ENCODE assay signal across 21 cellular contexts in genomic region chr2:238916176-238916874, GRCh38.
DNase-seq lines count a peak whose midpoint lies in the region; ATAC-seq and TF ChIP-seq lines count a peak whose summit lies in the region.
"Had no signal": no experiment of that assay in that cellular context is flagged by ENCODE, and none has a peak within 500 bp of the region (broad histone marks: within the 10 kb centered on the region; RNA-seq: fewer than 3 reads in every experiment).

No MANE protein-coding gene starts in this region.

- no peak for TF ChIP-seq POLR2A in HCT116 (IDR thresholded peaks at IDR 0.05; ENCODE audit: borderline replicate concordance, extremely low read depth, insufficient read depth, insufficient read length)

- WGBS in neuronal stem cell (ENCODE audit: extremely low coverage in 2 of 2, insufficient read length in 2 of 2, insufficient replicate concordance in 1 of 2), 2 donors: no CpG with 5 or more reads among the region's 16 CpGs

- POLR2A ChIA-PET in HCT116 (lab: Charles Lee): no interaction called here

- H2BK120ac ChIP-seq in neuronal stem cell (ENCODE audit: low read depth, low read length): no peak overlapping the region

- H3K9me3 ChIP-seq in HCT116 (ENCODE audit: control insufficient read depth in 1 of 2, insufficient read depth in 1 of 2, low read depth in 1 of 2, low read length in 2 of 2) (no peaks in the 10 kb centered on the region), neuronal stem cell (replicated peaks in 1 of 2; ENCODE audit: control insufficient read depth in 2 of 2, insufficient read depth in 1 of 2, low read depth in 1 of 2, low read length in 2 of 2) (no peaks in the 10 kb centered on the region), tibial artery (no peaks in the 10 kb centered on the region)
- H3K9me3 ChIP-seq: SK-N-SH had no signal

- H2AFZ ChIP-seq in HCT116 (ENCODE audit: low read depth, low read length, poor library complexity, severe bottlenecking) (no peak overlapping the region), neuronal stem cell (ENCODE audit: low read length) (no peak overlapping the region)

- DNase-seq in HCT116 (ENCODE audit: low read depth, low spot score) (no peak), HFFc6 (no peak), neuronal stem cell (ENCODE audit: low spot score) (no peak), tibial artery (peak; percentile 3 to 48)
- no peak for DNase-seq in activated naive CD8-positive, alpha-beta T cell treated with anti-CD3 and anti-CD28 coated beads for 36 hours
- DNase-seq: C1 segment of cervical spinal cord; CD4-positive, alpha-beta memory T cell; COR-L47; DMS53; Kasumi-1; NCI-H1105 treated with DMSO at 0.1 percent for 48 hours; NCI-H146; NCI-H2029; NCI-H446; NCI-H524 treated with DMSO at 0.1 percent for 48 hours; NCI-H774; SK-N-SH had no signal

- no peaks in the 10 kb centered on the region for H3K27me3 ChIP-seq in HCT116 (ENCODE audit: insufficient read depth, low read length)
- no peaks in the 10 kb centered on the region for H3K27me3 ChIP-seq in neuronal stem cell (ENCODE audit: control insufficient read depth in 3 of 3, insufficient read depth in 3 of 3, low read depth in 1 of 3, low read length in 3 of 3)
- H3K27me3 ChIP-seq in tibial artery: no peaks in the 10 kb centered on the region

- peaks cover 5 to 26% of the 10 kb centered on the region in 2 experiments; a peak in 2 of 4 replicates for H3K4me1 ChIP-seq in HCT116 (ENCODE audit: control insufficient read depth in 1 of 2, insufficient read depth in 2 of 2, low read length in 2 of 2)
- peaks cover 0 to 7% of the 10 kb centered on the region in 2 donors for H3K4me1 ChIP-seq in neuronal stem cell (ENCODE audit: control insufficient read depth in 2 of 2, insufficient read depth in 1 of 2, low read depth in 1 of 2, low read length in 2 of 2)
- no peaks in the 10 kb centered on the region for H3K4me1 ChIP-seq in tibial artery

- H3K79me2 ChIP-seq in HCT116 (ENCODE audit: insufficient read depth, low read length): no peaks in the 10 kb centered on the region

- H3K4me3 Mint-ChIP-seq in HFFc6: peak overlapping the region; percentile 78
- no peak overlapping the region for H3K4me3 Mint-ChIP-seq in activated naive CD8-positive, alpha-beta T cell treated with anti-CD3 and anti-CD28 coated beads for 36 hours
- H3K4me3 Mint-ChIP-seq: CD4-positive, alpha-beta memory T cell had no signal

- TF ChIP-seq RAD21 in HCT116 (IDR thresholded peaks at IDR 0.05; ENCODE audit: low read depth): no peak

- H3K9me3 Mint-ChIP-seq in HFFc6: peaks cover 22% of the 10 kb centered on the region
- H3K9me3 Mint-ChIP-seq in activated naive CD8-positive, alpha-beta T cell treated with anti-CD3 and anti-CD28 coated beads for 36 hours: no peaks in the 10 kb centered on the region

- H3K27me3 Mint-ChIP-seq in HFFc6 (ENCODE audit: insufficient read depth): peaks cover 51% of the 10 kb centered on the region
- no peaks in the 10 kb centered on the region for H3K27me3 Mint-ChIP-seq in activated naive CD8-positive, alpha-beta T cell treated with anti-CD3 and anti-CD28 coated beads for 36 hours

- peak overlapping the region; percentile 72 for H2AK5ac ChIP-seq in neuronal stem cell (ENCODE audit: low read depth, low read length)

- H3K4ac ChIP-seq in neuronal stem cell (ENCODE audit: low read length): no peak overlapping the region

- H3K4me1 Mint-ChIP-seq in HFFc6 (ENCODE audit: low read depth): peaks cover 66% of the 10 kb centered on the region
- no peaks in the 10 kb centered on the region for H3K4me1 Mint-ChIP-seq in activated naive CD8-positive, alpha-beta T cell treated with anti-CD3 and anti-CD28 coated beads for 36 hours
- H3K4me1 Mint-ChIP-seq: CD4-positive, alpha-beta memory T cell had no signal

- H3K27ac ChIP-seq in HCT116 (ENCODE audit: low read depth, low read length): no peak overlapping the region
- H3K27ac ChIP-seq in neuronal stem cell (replicated peaks; ENCODE audit: low read length): no peak overlapping the region
- H3K27ac ChIP-seq in tibial artery: no peak overlapping the region

- no TSS peak for BruUV-seq in HCT116 (replicated peaks; lab: Mats Ljungman, UMichigan)

- H3K18ac ChIP-seq in neuronal stem cell (ENCODE audit: low read length): no peak overlapping the region

- H3K14ac ChIP-seq in neuronal stem cell (ENCODE audit: low read length): no peak overlapping the region

- RAD21 ChIA-PET in HCT116 (lab: Charles Lee; ENCODE audit: low non-redundant PET in 1 of 2, low total read pairs in 2 of 2, uncharacterized antibody in 2 of 2, unreplicated experiment in 2 of 2): no interaction called here

- no peak overlapping the region for H2BK12ac ChIP-seq in neuronal stem cell (ENCODE audit: low read length)

- no peak for TF ChIP-seq CTCF in HCT116 (IDR thresholded peaks at IDR 0.05 in 2 of 3, conservative IDR thresholded peaks at IDR 0.05 in 1 of 3; ENCODE audit: borderline replicate concordance in 1 of 3, insufficient read depth in 1 of 3, low read depth in 2 of 3, low read length in 2 of 3)
- TF ChIP-seq CTCF in HFFc6 (IDR thresholded peaks at IDR 0.05): no peak
- no peak for TF ChIP-seq CTCF in tibial artery (IDR thresholded peaks at IDR 0.05)

- H3K4me2 ChIP-seq in HCT116 (ENCODE audit: low read length): peak overlapping the region; percentile 23
- no peak overlapping the region for H3K4me2 ChIP-seq in neuronal stem cell (ENCODE audit: insufficient read depth, low read length, poor library complexity, severe bottlenecking)
- H3K4me2 ChIP-seq: SK-N-SH had no signal

- peak overlapping the region; percentile 98 for H3K27ac Mint-ChIP-seq in HFFc6
- no peak overlapping the region for H3K27ac Mint-ChIP-seq in activated naive CD8-positive, alpha-beta T cell treated with anti-CD3 and anti-CD28 coated beads for 36 hours
- H3K27ac Mint-ChIP-seq: CD4-positive, alpha-beta memory T cell had no signal

- peak overlapping the region; percentile 75 for H2BK15ac ChIP-seq in neuronal stem cell (ENCODE audit: low read length)

- ATAC-seq in HCT116 (no peak), HG03135 (IDR thresholded peaks at IDR 0.05; ENCODE audit: unreplicated experiment) (no peak), GM19035 (IDR thresholded peaks at IDR 0.05; ENCODE audit: unreplicated experiment) (no peak)
- ATAC-seq: HepG2, K562 had no signal

- no peak overlapping the region for H4K91ac ChIP-seq in neuronal stem cell (ENCODE audit: low read depth, low read length, poor library complexity)

- peaks cover 54% of the 10 kb centered on the region for H3K36me3 Mint-ChIP-seq in HFFc6 (ENCODE audit: low read depth)
- no peaks in the 10 kb centered on the region for H3K36me3 Mint-ChIP-seq in activated naive CD8-positive, alpha-beta T cell treated with anti-CD3 and anti-CD28 coated beads for 36 hours
- H3K36me3 Mint-ChIP-seq: CD4-positive, alpha-beta memory T cell had no signal

- no peaks in the 10 kb centered on the region for H3K79me1 ChIP-seq in neuronal stem cell (ENCODE audit: low read depth, low read length)

- no peak overlapping the region for H3K9ac ChIP-seq in HCT116 (ENCODE audit: low read length)
- no peak overlapping the region for H3K9ac ChIP-seq in neuronal stem cell (ENCODE audit: low read depth, low read length, poor library complexity)
- H3K9ac ChIP-seq: SK-N-SH had no signal

- H3K4me3 ChIP-seq in HCT116 (replicated peaks in 1 of 2; ENCODE audit: low read depth in 1 of 2, low read length in 2 of 2): no peak overlapping the region
- H3K4me3 ChIP-seq in neuronal stem cell (ENCODE audit: low read length in 2 of 2): no peak overlapping the region
- no peak overlapping the region for H3K4me3 ChIP-seq in tibial artery
- H3K4me3 ChIP-seq: K562 had no signal

- intact Hi-C loops in HCT116 (cut with micrococcal nuclease): no loop called here
- intact Hi-C loops in tibial artery (cut with DNase I; ENCODE audit: low total_unique reads): no loop called here

- no peaks in the 10 kb centered on the region for H3K9me2 ChIP-seq in HCT116 (ENCODE audit: insufficient read depth)
- H3K9me2 ChIP-seq: SK-N-SH had no signal

- no peak overlapping the region for H4K8ac ChIP-seq in neuronal stem cell (ENCODE audit: low read depth, low read length)

- H4K20me1 ChIP-seq in HCT116 (ENCODE audit: insufficient read depth): no peaks in the 10 kb centered on the region

- no peak overlapping the region for H2BK5ac ChIP-seq in neuronal stem cell (ENCODE audit: low read length)

- H3K23ac ChIP-seq in neuronal stem cell (ENCODE audit: low read depth, low read length, poor library complexity): no peak overlapping the region

- no peaks in the 10 kb centered on the region for H3K36me3 ChIP-seq in HCT116 (ENCODE audit: control insufficient read depth in 1 of 2, insufficient read depth in 2 of 2, low read length in 2 of 2)
- no peaks in the 10 kb centered on the region for H3K36me3 ChIP-seq in neuronal stem cell (replicated peaks in 1 of 2; ENCODE audit: control insufficient read depth in 2 of 2, insufficient read depth in 2 of 2, low read length in 2 of 2)
- no peaks in the 10 kb centered on the region for H3K36me3 ChIP-seq in tibial artery

- CTCF ChIA-PET in HCT116 (lab: Charles Lee): no interaction called here

TF ChIP-seq in HCT116, 20 proteins besides CTCF, POLR2A, EP300 and RAD21 (continues in another document):
- no peak for TF ChIP-seq SP1 (IDR thresholded peaks at IDR 0.05; ENCODE audit: low read depth)
- no peak for TF ChIP-seq REST (IDR thresholded peaks at IDR 0.05; ENCODE audit: low read depth)
- TF ChIP-seq CEBPB (IDR thresholded peaks at IDR 0.05; ENCODE audit: low read depth): no peak
- TF ChIP-seq TCF7L2 (IDR thresholded peaks at IDR 0.05; ENCODE audit: borderline replicate concordance, extremely low read depth, insufficient read depth, insufficient read length): no peak

Comparison
In these comparisons a context has a peak if more than half of its experiments do, and no peak if none do; other contexts are left out.
1. DNase-seq: peak in tibial artery (2 of 2); none in HCT116 (single experiment), HFFc6 (single experiment), neuronal stem cell (single experiment) and activated naive CD8-positive, alpha-beta T cell treated with anti-CD3 and anti-CD28 coated beads for 36 hours (single experiment).